6 cellular contexts compared by ENCODE assay signal in genomic region chr2:169054575-169054974, GRCh38. TPM values are rescaled to one million over a fixed set of nuclear protein-coding genes. Genes with fewer than 3 reads are reported as not detected.
"Had no signal": no experiment of that assay in that cellular context is flagged by ENCODE, and none has a peak within 500 bp of the region (broad histone marks: within the 10 kb centered on the region; RNA-seq: fewer than 3 reads in every experiment).

No MANE protein-coding gene starts in this region.

RNA-seq across cellular contexts. Expression of gene DHRS9, which starts 14.8 kb away (rescaled TPM):
- total RNA-seq: kidney epithelial cell, lung microvascular endothelial cell, mammary epithelial cell, myocyte had no signal
- polyA plus RNA-seq: naive thymus-derived CD4-positive, alpha-beta T cell had no signal

RNA-seq across cellular contexts. Expression of gene ABCB11, which starts 23.5 kb away (rescaled TPM):
- total RNA-seq: kidney epithelial cell; lung microvascular endothelial cell; mammary epithelial cell; myocyte; naive thymus-derived CD4-positive, alpha-beta T cell had no signal
- polyA plus RNA-seq: immature natural killer cell; mammary epithelial cell; naive thymus-derived CD4-positive, alpha-beta T cell had no signal
